In genomic region chr1:208033236-208033635, GRCh38 we compare ENCODE assay signal across 28 cellular contexts.
"Had no signal": no experiment of that assay in that cellular context is flagged by ENCODE, and none has a peak within 500 bp of the region (broad histone marks: within the 10 kb centered on the region; RNA-seq: fewer than 3 reads in every experiment).

No MANE protein-coding gene starts in this region.

- H3K9me3 Mint-ChIP-seq: activated CD4-positive, alpha-beta memory T cell treated with anti-CD3 and anti-CD28 coated beads for 36 hours; activated CD4-positive, alpha-beta T cell treated with anti-CD3 and anti-CD28 coated beads, Interleukin-2, amount 10 ng/mL, durations not matched to agents 24 days and 14 days; activated naive CD4-positive, alpha-beta T cell treated with anti-CD3 and anti-CD28 coated beads for 36 hours; activated naive CD4-positive, alpha-beta T cell treated with anti-CD3 and anti-CD28 coated beads, Interleukin-2, amount 50 U/mL, for 24 hours; activated naive CD8-positive, alpha-beta T cell treated with anti-CD3 and anti-CD28 coated beads for 36 hours; activated naive CD8-positive, alpha-beta T cell treated with anti-CD3 and anti-CD28 coated beads, Interleukin-2, amount 50 U/mL, for 24 hours; activated T-helper 1 cell treated with anti-CD3 and anti-CD28 coated beads, Interleukin-12 subunit alpha, Interleukin-12 subunit beta, Interleukin-2, Interleukin-4 antibody, amounts not matched to agents 30 ng/mL and 10 ng/mL and 1 ng/mL, durations not matched to agents 14 hours and 24 hours and 36 hours; activated T-helper 2 cell treated with anti-CD3 and anti-CD28 coated beads, Interferon-gamma antibody, Interleukin-2, Interleukin-4, amounts not matched to agents 10 μg/mL and 5 μg/mL and 100 μg/mL, durations not matched to agents 14 hours and 24 hours and 36 hours; brain had no signal

- H3K27ac Mint-ChIP-seq: activated CD4-positive, alpha-beta memory T cell treated with anti-CD3 and anti-CD28 coated beads for 36 hours; activated CD4-positive, alpha-beta T cell treated with anti-CD3 and anti-CD28 coated beads for 36 hours; activated CD4-positive, alpha-beta T cell treated with anti-CD3 and anti-CD28 coated beads, Interleukin-2, amount 10 ng/mL, durations not matched to agents 24 days and 14 days; activated CD8-positive, alpha-beta memory T cell treated with anti-CD3 and anti-CD28 coated beads, Interleukin-2, amount 10 ng/mL, durations not matched to agents 7 days and 5 days; activated CD8-positive, alpha-beta T cell treated with anti-CD3 and anti-CD28 coated beads, Interleukin-2, amount 10 ng/mL, durations not matched to agents 7 days and 5 days; activated naive CD4-positive, alpha-beta T cell treated with anti-CD3 and anti-CD28 coated beads for 36 hours; activated naive CD4-positive, alpha-beta T cell treated with anti-CD3 and anti-CD28 coated beads, Interleukin-2, amount 50 U/mL, for 24 hours; activated naive CD8-positive, alpha-beta T cell treated with anti-CD3 and anti-CD28 coated beads for 36 hours; activated naive CD8-positive, alpha-beta T cell treated with anti-CD3 and anti-CD28 coated beads, Interleukin-2, amount 50 U/mL, for 24 hours; activated T-helper 1 cell treated with anti-CD3 and anti-CD28 coated beads, Interleukin-12 subunit alpha, Interleukin-12 subunit beta, Interleukin-2, Interleukin-4 antibody, amounts not matched to agents 30 ng/mL and 10 ng/mL and 1 ng/mL, durations not matched to agents 14 hours and 24 hours and 36 hours; activated T-helper 2 cell treated with anti-CD3 and anti-CD28 coated beads, Interferon-gamma antibody, Interleukin-2, Interleukin-4, amounts not matched to agents 10 μg/mL and 5 μg/mL and 100 μg/mL, durations not matched to agents 14 hours and 24 hours and 36 hours had no signal

- H3K36me3 ChIP-seq: breast epithelium had no signal

- H3K27me3 ChIP-seq: adrenal gland, ascending aorta, breast epithelium, esophagus squamous epithelium had no signal

- DNase-seq: activated CD4-positive, alpha-beta memory T cell treated with anti-CD3 and anti-CD28 coated beads for 36 hours; activated CD4-positive, alpha-beta T cell treated with anti-CD3 and anti-CD28 coated beads for 36 hours; activated CD4-positive, alpha-beta T cell treated with anti-CD3 and anti-CD28 coated beads, Interleukin-2, amount 10 ng/mL, durations not matched to agents 24 days and 14 days; activated CD4-positive, CD25-positive, alpha-beta regulatory T cell; activated CD4-positive, CD25-positive, alpha-beta regulatory T cell treated with anti-CD3 and anti-CD28 coated beads, Interleukin-2, amount 50 U/mL, for 72 hours; activated CD8-positive, alpha-beta memory T cell treated with anti-CD3 and anti-CD28 coated beads, Interleukin-2, amount 10 ng/mL, durations not matched to agents 7 days and 5 days; activated CD8-positive, alpha-beta memory T cell treated with anti-CD3 and anti-CD28 coated beads, Interleukin-2, amount 50 U/mL, for 4 hours; activated CD8-positive, alpha-beta T cell treated with anti-CD3 and anti-CD28 coated beads, Interleukin-2, amount 10 ng/mL, durations not matched to agents 7 days and 5 days; activated effector memory CD4-positive, alpha-beta T cell treated with anti-CD3 and anti-CD28 coated beads, Interleukin-2, amount 50 U/mL, for 16 hours; activated naive CD4-positive, alpha-beta T cell treated with anti-CD3 and anti-CD28 coated beads for 36 hours; activated naive CD8-positive, alpha-beta T cell treated with anti-CD3 and anti-CD28 coated beads for 36 hours; activated naive CD8-positive, alpha-beta T cell treated with anti-CD3 and anti-CD28 coated beads, Interleukin-2, amount 50 U/mL, for 24 hours; activated T-cell treated with anti-CD3 and anti-CD28 coated beads, Interleukin-2, amount 50 U/mL, for 1 hour; activated T-cell treated with anti-CD3 and anti-CD28 coated beads, Interleukin-2, amount 50 U/mL, for 48 hours; adrenal gland; amygdala; caudate nucleus; effector CD8-positive, alpha-beta T cell; esophagus squamous epithelium; head of caudate nucleus; T-helper 2 cell had no signal

- H3K27me3 Mint-ChIP-seq: activated CD4-positive, alpha-beta memory T cell treated with anti-CD3 and anti-CD28 coated beads for 36 hours; activated naive CD8-positive, alpha-beta T cell treated with anti-CD3 and anti-CD28 coated beads for 36 hours; activated naive CD8-positive, alpha-beta T cell treated with anti-CD3 and anti-CD28 coated beads, Interleukin-2, amount 50 U/mL, for 24 hours had no signal

- H3K4me1 ChIP-seq: breast epithelium had no signal

- H3K9me3 ChIP-seq: adrenal gland, ascending aorta, breast epithelium, esophagus squamous epithelium had no signal

- H3K4me3 ChIP-seq: adrenal gland, ascending aorta, breast epithelium, esophagus squamous epithelium had no signal

- H3K27ac ChIP-seq: adrenal gland, ascending aorta, breast epithelium, epithelial cell of prostate, esophagus squamous epithelium had no signal

- H3K36me3 Mint-ChIP-seq: activated CD4-positive, alpha-beta memory T cell treated with anti-CD3 and anti-CD28 coated beads for 36 hours; activated CD8-positive, alpha-beta memory T cell treated with anti-CD3 and anti-CD28 coated beads, Interleukin-2, amount 10 ng/mL, durations not matched to agents 7 days and 5 days; activated naive CD4-positive, alpha-beta T cell treated with anti-CD3 and anti-CD28 coated beads, Interleukin-2, amount 50 U/mL, for 24 hours; activated naive CD8-positive, alpha-beta T cell treated with anti-CD3 and anti-CD28 coated beads for 36 hours had no signal

- H3K4me3 Mint-ChIP-seq: activated CD4-positive, alpha-beta memory T cell treated with anti-CD3 and anti-CD28 coated beads for 36 hours; activated CD4-positive, alpha-beta T cell treated with anti-CD3 and anti-CD28 coated beads for 36 hours; activated CD4-positive, alpha-beta T cell treated with anti-CD3 and anti-CD28 coated beads, Interleukin-2, amount 10 ng/mL, durations not matched to agents 24 days and 14 days; activated CD8-positive, alpha-beta memory T cell treated with anti-CD3 and anti-CD28 coated beads, Interleukin-2, amount 10 ng/mL, durations not matched to agents 7 days and 5 days; activated CD8-positive, alpha-beta T cell treated with anti-CD3 and anti-CD28 coated beads, Interleukin-2, amount 10 ng/mL, durations not matched to agents 7 days and 5 days; activated naive CD4-positive, alpha-beta T cell treated with anti-CD3 and anti-CD28 coated beads for 36 hours; activated naive CD4-positive, alpha-beta T cell treated with anti-CD3 and anti-CD28 coated beads, Interleukin-2, amount 50 U/mL, for 24 hours; activated naive CD8-positive, alpha-beta T cell treated with anti-CD3 and anti-CD28 coated beads for 36 hours; activated naive CD8-positive, alpha-beta T cell treated with anti-CD3 and anti-CD28 coated beads, Interleukin-2, amount 50 U/mL, for 24 hours; activated T-helper 1 cell treated with anti-CD3 and anti-CD28 coated beads, Interleukin-12 subunit alpha, Interleukin-12 subunit beta, Interleukin-2, Interleukin-4 antibody, amounts not matched to agents 30 ng/mL and 10 ng/mL and 1 ng/mL, durations not matched to agents 14 hours and 24 hours and 36 hours; brain had no signal

- H3K4me1 Mint-ChIP-seq: activated CD4-positive, alpha-beta T cell treated with anti-CD3 and anti-CD28 coated beads for 36 hours; activated CD4-positive, alpha-beta T cell treated with anti-CD3 and anti-CD28 coated beads, Interleukin-2, amount 10 ng/mL, durations not matched to agents 24 days and 14 days; activated CD8-positive, alpha-beta memory T cell treated with anti-CD3 and anti-CD28 coated beads, Interleukin-2, amount 10 ng/mL, durations not matched to agents 7 days and 5 days; activated naive CD4-positive, alpha-beta T cell treated with anti-CD3 and anti-CD28 coated beads, Interleukin-2, amount 50 U/mL, for 24 hours; activated naive CD8-positive, alpha-beta T cell treated with anti-CD3 and anti-CD28 coated beads for 36 hours; activated naive CD8-positive, alpha-beta T cell treated with anti-CD3 and anti-CD28 coated beads, Interleukin-2, amount 50 U/mL, for 24 hours had no signal

- ATAC-seq: activated CD4-positive, alpha-beta T cell treated with anti-CD3 and anti-CD28 coated beads for 36 hours; activated CD8-positive, alpha-beta memory T cell treated with anti-CD3 and anti-CD28 coated beads, Interleukin-2, amount 10 ng/mL, durations not matched to agents 7 days and 5 days; activated CD8-positive, alpha-beta T cell treated with anti-CD3 and anti-CD28 coated beads, Interleukin-2, amount 10 ng/mL, durations not matched to agents 7 days and 5 days; activated naive CD8-positive, alpha-beta T cell treated with anti-CD3 and anti-CD28 coated beads, Interleukin-2, amount 50 U/mL, for 24 hours had no signal
